ENCODE assay signal across 12 cellular contexts in genomic region chr5:53246042-53246836, GRCh38.
DNase-seq lines count a peak whose midpoint lies in the region; ATAC-seq and TF ChIP-seq lines count a peak whose summit lies in the region.
"Had no signal": no experiment of that assay in that cellular context is flagged by ENCODE, and none has a peak within 500 bp of the region (broad histone marks: within the 10 kb centered on the region; RNA-seq: fewer than 3 reads in every experiment).

No MANE protein-coding gene starts in this region.

- no peaks in the 10 kb centered on the region for H3K36me3 Mint-ChIP-seq in activated T-cell treated with anti-CD3 and anti-CD28 coated beads, Interleukin-2, amount 50 U/mL, for 72 hours (ENCODE audit: insufficient read depth in 2 of 2)

- no peaks in the 10 kb centered on the region for H3K9me3 Mint-ChIP-seq in activated T-cell treated with anti-CD3 and anti-CD28 coated beads, Interleukin-2, amount 50 U/mL, for 72 hours
- H3K9me3 Mint-ChIP-seq: activated naive CD4-positive, alpha-beta T cell treated with anti-CD3 and anti-CD28 coated beads for 36 hours had no signal

- DNase-seq in AG09319 (ENCODE audit: extremely low read depth, low read depth) (peak; percentile 76), HS-27A (ENCODE audit: low read depth) (peak; percentile 61), amniotic stem cell (lab: John Stamatoyannopoulos, UW) (peak; percentile 22), hepatic stellate cell (ENCODE audit: low spot score) (peak; percentile 47), Kasumi-1 (lab: John Stamatoyannopoulos, UW) (no peak), SKM-1 treated with dmso at 0.1 percent for 144 hours (lab: John Stamatoyannopoulos, UW; ENCODE audit: unreplicated experiment) (no peak), posterior cingulate gyrus (no peak)
- no peak for DNase-seq in activated T-cell treated with anti-CD3 and anti-CD28 coated beads, Interleukin-2, amount 50 U/mL, for 72 hours
- DNase-seq: activated naive CD4-positive, alpha-beta T cell treated with anti-CD3 and anti-CD28 coated beads for 36 hours; C1 segment of cervical spinal cord; islet precursor cell; SHP77 had no signal

- H3K27me3 Mint-ChIP-seq in activated T-cell treated with anti-CD3 and anti-CD28 coated beads, Interleukin-2, amount 50 U/mL, for 72 hours (ENCODE audit: low read depth) = peaks cover 13% of the 10 kb centered on the region

- no peaks in the 10 kb centered on the region for H3K4me1 Mint-ChIP-seq in activated T-cell treated with anti-CD3 and anti-CD28 coated beads, Interleukin-2, amount 50 U/mL, for 72 hours (ENCODE audit: low read depth)

- H3K27ac Mint-ChIP-seq in activated T-cell treated with anti-CD3 and anti-CD28 coated beads, Interleukin-2, amount 50 U/mL, for 72 hours = no peak overlapping the region
- H3K27ac Mint-ChIP-seq: activated naive CD4-positive, alpha-beta T cell treated with anti-CD3 and anti-CD28 coated beads for 36 hours had no signal

- ATAC-seq in activated T-cell treated with anti-CD3 and anti-CD28 coated beads, Interleukin-2, amount 50 U/mL, for 72 hours (replicated peaks in 1 of 2) = no peak

- no peak overlapping the region for H3K4me3 Mint-ChIP-seq in activated T-cell treated with anti-CD3 and anti-CD28 coated beads, Interleukin-2, amount 50 U/mL, for 72 hours
- H3K4me3 Mint-ChIP-seq: activated naive CD4-positive, alpha-beta T cell treated with anti-CD3 and anti-CD28 coated beads for 36 hours had no signal

- intact Hi-C loops in posterior cingulate gyrus (cut with DNase I) = no loop called here

- TF ChIP-seq CTCF in AG09319 (IDR thresholded peaks at IDR 0.05; ENCODE audit: low read depth, low read length) = no peak

Comparison
In these comparisons a context has a peak if more than half of its experiments do, and no peak if none do; other contexts are left out.
1. DNase-seq: peak in AG09319 (single experiment), HS-27A (single experiment), amniotic stem cell (single experiment) and hepatic stellate cell (single experiment); none in Kasumi-1 (0 of 2), SKM-1 treated with dmso at 0.1 percent for 144 hours (single experiment), activated T-cell treated with anti-CD3 and anti-CD28 coated beads, Interleukin-2, amount 50 U/mL, for 72 hours (0 of 2) and posterior cingulate gyrus (0 of 10).